ENCODE assay signal across 29 cellular contexts in genomic region chr5:7907612-7908011, GRCh38. TPM values are rescaled to one million over a fixed set of nuclear protein-coding genes. Genes with fewer than 3 reads are reported as not detected.
DNase-seq lines count a peak whose midpoint lies in the region; ATAC-seq, FAIRE-seq and TF ChIP-seq lines count a peak whose summit lies in the region.
"Had no signal": no experiment of that assay in that cellular context is flagged by ENCODE, and none has a peak within 500 bp of the region (broad histone marks: within the 10 kb centered on the region; RNA-seq: fewer than 3 reads in every experiment).

No MANE protein-coding gene starts in this region.

- TF ChIP-seq EP300 in HepG2 (IDR thresholded peaks at IDR 0.05; ENCODE audit: low read depth in 2 of 2, low read length in 2 of 2) (no peak), HepG2 (CRISPR knock-in tag; IDR thresholded peaks at IDR 0.05; ENCODE audit: borderline replicate concordance) (no peak)

- TF ChIP-seq CTCF in HepG2 (CRISPR knock-in tag; IDR thresholded peaks at IDR 0.05) (no peak), right lobe of liver (IDR thresholded peaks at IDR 0.05) (no peak)

- CTCF ChIA-PET in HepG2 (lab: Yijun Ruan, JAX; ENCODE audit: low intra/inter-chr PET ratio, low total read pairs) = no interaction called here

- FAIRE-seq in HepG2 (lab: Jason Lieb, UNC) = no peak
- peak; percentile 11 for FAIRE-seq in RCC 7860 (lab: Jason Lieb, UNC)
- FAIRE-seq: GM12878, GM12892, GM18507 had no signal

- no TSS peak for BruUV-seq in HepG2 (replicated peaks; lab: Mats Ljungman, UMichigan)

- H3K4me3 ChIP-seq in HepG2 (replicated peaks in 1 of 3; ENCODE audit: insufficient read depth in 1 of 3, low read depth in 2 of 3, low read length in 3 of 3) (no peak overlapping the region), right lobe of liver (no peak overlapping the region)
- H3K4me3 ChIP-seq: BLaER1, GM12878 had no signal

- in situ Hi-C loops in HepG2 (cut with HindIII; ENCODE audit: extremely low pct_ligation_motif_present, low pct_unique_long_range_greater_than_20kb) = no loop called here

- H3K4me1 ChIP-seq in HepG2 (ENCODE audit: insufficient read depth, low read length) (no peaks in the 10 kb centered on the region), right lobe of liver (peaks cover 0 to 12% (median 0%) of the 10 kb centered on the region in 4 donors)
- H3K4me1 ChIP-seq: BE2C, BLaER1 had no signal

- no peaks in the 10 kb centered on the region for H3K79me2 ChIP-seq in HepG2 (ENCODE audit: insufficient read depth, low read length)

- H3K27ac ChIP-seq in HepG2 (ENCODE audit: extremely low read length, insufficient read depth, low read length) = no peak overlapping the region
- H3K27ac ChIP-seq in right lobe of liver = no peak overlapping the region
- H3K27ac ChIP-seq: 22Rv1, BLaER1 had no signal

- no peak overlapping the region for H3K4me2 ChIP-seq in HepG2 (ENCODE audit: low read depth, low read length)
- H3K4me2 ChIP-seq: BLaER1 had no signal

- WGBS in HepG2 (ENCODE audit: low lambda C conversion rate) = 100% methylated on average over 1 of the region's 1 CpG
- WGBS in right lobe of liver (ENCODE audit: insufficient coverage, low coverage, low lambda C conversion rate, missing lambda C conversion rate) = 100% methylated on average over 1 of the region's 1 CpG

- DNase-seq in HepG2 (ENCODE audit: low spot score) = no peak
- DNase-seq in right lobe of liver = no peak
- DNase-seq in RCC 7860 (ENCODE audit: low spot score) = no peak
- DNase-seq in stimulated activated naive CD4-positive, alpha-beta T cell treated with Interleukin-2 at 50 U/mL for 16 hours (lab: John Stamatoyannopoulos, UW) = no peak
- DNase-seq in foreskin melanocyte = no peak
- DNase-seq: ACHN; BE2C; C1 segment of cervical spinal cord; CD4-positive, alpha-beta memory T cell; CD4-positive, CD25-positive, alpha-beta regulatory T cell; CD8-positive, alpha-beta memory T cell; COR-L47; DMS 273 treated with DMSO at 0.1 percent for 48 hours; DMS153; DMS53; DMS79; DND-41; EL; GDM1 had no signal

- no peak overlapping the region for H2AFZ ChIP-seq in HepG2 (ENCODE audit: low read length)

- POLR2A ChIA-PET in HepG2 (lab: Yijun Ruan, JAX) = no interaction called here

- TF ChIP-seq RAD21 in HepG2 (CRISPR knock-in tag; IDR thresholded peaks at IDR 0.05) = no peak

- H3K27me3 ChIP-seq in HepG2 (ENCODE audit: control insufficient read depth in 1 of 2, insufficient read depth in 2 of 2, low read length in 2 of 2) (no peaks in the 10 kb centered on the region), right lobe of liver (no peaks in the 10 kb centered on the region)
- H3K27me3 ChIP-seq: BE2C, BLaER1 had no signal

- H4K20me1 ChIP-seq in HepG2 (ENCODE audit: insufficient read depth, low read length) = no peaks in the 10 kb centered on the region
- H4K20me1 ChIP-seq: BLaER1 had no signal

- no peak for ATAC-seq in HepG2
- ATAC-seq in right lobe of liver = no peak
- ATAC-seq: GM12878 had no signal

- H3K9ac ChIP-seq in HepG2 (ENCODE audit: insufficient read depth, low read depth, low read length) = no peak overlapping the region
- H3K9ac ChIP-seq: BLaER1 had no signal

- TF ChIP-seq POLR2A in HepG2 (IDR thresholded peaks at IDR 0.05; ENCODE audit: insufficient read depth in 1 of 2, low read depth in 2 of 2, low read length in 2 of 2) (no peak), right lobe of liver (IDR thresholded peaks at IDR 0.05) (no peak)

- H3K9me3 ChIP-seq in HepG2 (ENCODE audit: low read length) (peaks cover 15% of the 10 kb centered on the region), right lobe of liver (peaks cover 0 to 10% (median 0%) of the 10 kb centered on the region in 4 donors)
- H3K9me3 ChIP-seq: BE2C had no signal

- H3K36me3 ChIP-seq in HepG2 (replicated peaks in 1 of 2; ENCODE audit: control insufficient read depth in 1 of 2, insufficient read depth in 2 of 2, low read length in 2 of 2) = 0 out of 5 replicates have a peak, but pooled peaks cover 0 to 1% of the 10 kb centered on the region in 2 experiments
- H3K36me3 ChIP-seq in right lobe of liver = no peaks in the 10 kb centered on the region

- intact Hi-C loops in HepG2 (cut with micrococcal nuclease; ENCODE audit: unreplicated experiment) (no loop called here), right lobe of liver (cut with DNase I) (no loop called here)

RNA-seq across cellular contexts. Expression of gene MTRR, which starts 38.7 kb away (rescaled TPM):
- 39.2 and 43.1 TPM in 2 replicates for total RNA-seq in HepG2 (2016; rRNA removed; fragmentation: Illumina TruSeq; extraction: Trizol)
- total RNA-seq in HepG2 (2016; cell fraction: cytosol; rRNA removed; fragmentation: Illumina TruSeq; extraction: Trizol; ENCODE audit: low read depth) = 9.6 and 9.7 TPM in 2 replicates
- total RNA-seq in HepG2 (2016; cell fraction: insoluble cytoplasmic fraction; rRNA removed; fragmentation: Illumina TruSeq; extraction: Trizol) = 44.7 and 46.0 TPM in 2 replicates
- 19.2 TPM in 2 replicates for total RNA-seq in HepG2 (2016; cell fraction: membrane; rRNA removed; fragmentation: Illumina TruSeq; extraction: Trizol)
- 73.8 and 83.7 TPM in 2 replicates for total RNA-seq in HepG2 (2016; cell fraction: nucleus; rRNA removed; fragmentation: Illumina TruSeq; extraction: Trizol)
- 53.9 and 59.2 TPM in 2 replicates for polyA plus RNA-seq in HepG2 (2011; rRNA removed)
- 24.6 and 29.6 TPM in 2 replicates for polyA plus RNA-seq in HepG2 (2011; cell fraction: cytosol; rRNA removed)
- polyA plus RNA-seq in HepG2 (2011; cell fraction: nucleus; rRNA removed) = 76.6 and 78.8 TPM in 2 replicates
- 27.0 and 30.9 TPM in 2 replicates for polyA plus RNA-seq in HepG2 (2012)
- 5.1 and 6.8 TPM in 2 replicates for polyA plus RNA-seq in HepG2 (2016; cell fraction: cytosol; fragmentation: Illumina TruSeq; extraction: Trizol; ENCODE audit: low read depth)
- polyA plus RNA-seq in HepG2 (2016; cell fraction: insoluble cytoplasmic fraction; fragmentation: Illumina TruSeq; extraction: Trizol; ENCODE audit: low read depth) = 49.7 and 51.4 TPM in 2 replicates
- 15.2 and 18.8 TPM in 2 replicates for polyA plus RNA-seq in HepG2 (2016; cell fraction: membrane; fragmentation: Illumina TruSeq; extraction: Trizol; ENCODE audit: low read depth)
- polyA plus RNA-seq in HepG2 (2016; cell fraction: nucleus; fragmentation: Illumina TruSeq; extraction: Trizol; ENCODE audit: insufficient read depth, low read depth) = 66.9 and 74.7 TPM in 2 replicates
- polyA minus RNA-seq in HepG2 (2011; rRNA and poly(A)+ RNA removed; ENCODE audit: low replicate concordance) = 87.7 and 260 TPM in 2 replicates
- polyA minus RNA-seq in HepG2 (2011; cell fraction: cytosol; rRNA and poly(A)+ RNA removed) = 25.6 and 30.9 TPM in 2 replicates
- 211 and 212 TPM in 2 replicates for polyA minus RNA-seq in HepG2 (2011; cell fraction: nucleus; rRNA and poly(A)+ RNA removed)
- 10 to 100 TPM; 31.5 to 42.1 (median 36.7) TPM for total RNA-seq in right lobe of liver

RNA-seq across cellular contexts. Expression of gene FASTKD3, which starts 38.8 kb away (rescaled TPM):
- total RNA-seq in HepG2 (2016; rRNA removed; fragmentation: Illumina TruSeq; extraction: Trizol) (17.8 and 24.8 TPM in 2 replicates), right lobe of liver (1 to 10 TPM; 3.8 to 9.6 (median 6.1) TPM)
- 7.2 and 7.8 TPM in 2 replicates for total RNA-seq in HepG2 (2016; cell fraction: cytosol; rRNA removed; fragmentation: Illumina TruSeq; extraction: Trizol; ENCODE audit: low read depth)
- total RNA-seq in HepG2 (2016; cell fraction: insoluble cytoplasmic fraction; rRNA removed; fragmentation: Illumina TruSeq; extraction: Trizol) = 16.7 and 28.2 TPM in 2 replicates
- total RNA-seq in HepG2 (2016; cell fraction: membrane; rRNA removed; fragmentation: Illumina TruSeq; extraction: Trizol) = 8.9 and 14.9 TPM in 2 replicates
- total RNA-seq in HepG2 (2016; cell fraction: nucleus; rRNA removed; fragmentation: Illumina TruSeq; extraction: Trizol) = 16.4 and 17.2 TPM in 2 replicates
- 6.3 and 6.9 TPM in 2 replicates for polyA plus RNA-seq in HepG2 (2011; rRNA removed)
- 2.8 and 4.2 TPM in 2 replicates for polyA plus RNA-seq in HepG2 (2011; cell fraction: cytosol; rRNA removed)
- 4.9 and 9.0 TPM in 2 replicates for polyA plus RNA-seq in HepG2 (2011; cell fraction: nucleus; rRNA removed)
- 6.8 and 8.0 TPM in 2 replicates for polyA plus RNA-seq in HepG2 (2012)
- 2.4 and 3.0 TPM in 2 replicates for polyA plus RNA-seq in HepG2 (2016; cell fraction: cytosol; fragmentation: Illumina TruSeq; extraction: Trizol; ENCODE audit: low read depth)
- polyA plus RNA-seq in HepG2 (2016; cell fraction: insoluble cytoplasmic fraction; fragmentation: Illumina TruSeq; extraction: Trizol; ENCODE audit: low read depth) = 21.6 and 23.1 TPM in 2 replicates
- polyA plus RNA-seq in HepG2 (2016; cell fraction: membrane; fragmentation: Illumina TruSeq; extraction: Trizol; ENCODE audit: low read depth) = 4.2 and 4.6 TPM in 2 replicates
- 23.7 and 30.6 TPM in 2 replicates for polyA plus RNA-seq in HepG2 (2016; cell fraction: nucleus; fragmentation: Illumina TruSeq; extraction: Trizol; ENCODE audit: insufficient read depth, low read depth)
- 1.4 and 11.6 TPM in 2 replicates for polyA minus RNA-seq in HepG2 (2011; rRNA and poly(A)+ RNA removed; ENCODE audit: low replicate concordance)
- 3.3 and 3.9 TPM in 2 replicates for polyA minus RNA-seq in HepG2 (2011; cell fraction: cytosol; rRNA and poly(A)+ RNA removed)
- polyA minus RNA-seq in HepG2 (2011; cell fraction: nucleus; rRNA and poly(A)+ RNA removed) = 12.0 and 15.3 TPM in 2 replicates

RNA-seq across cellular contexts. Expression of gene CFAP90, which starts 56.7 kb away (rescaled TPM):
- total RNA-seq in HepG2 (2016; rRNA removed; fragmentation: Illumina TruSeq; extraction: Trizol) (0.11 and 0.20 TPM in 2 replicates), right lobe of liver (under 1 TPM in 4 of 6 experiments, not detected in 2; 0.10 to 0.64 (median 0.41) TPM)
- total RNA-seq in HepG2 (2016; cell fraction: cytosol; rRNA removed; fragmentation: Illumina TruSeq; extraction: Trizol; ENCODE audit: low read depth) = not detected in 2 replicates
- not detected in 2 replicates for total RNA-seq in HepG2 (2016; cell fraction: insoluble cytoplasmic fraction; rRNA removed; fragmentation: Illumina TruSeq; extraction: Trizol)
- total RNA-seq in HepG2 (2016; cell fraction: membrane; rRNA removed; fragmentation: Illumina TruSeq; extraction: Trizol) = not detected in 2 replicates
- not detected in 2 replicates for total RNA-seq in HepG2 (2016; cell fraction: nucleus; rRNA removed; fragmentation: Illumina TruSeq; extraction: Trizol)
- not detected in 2 replicates for polyA plus RNA-seq in HepG2 (2011; rRNA removed)
- not detected in 2 replicates for polyA plus RNA-seq in HepG2 (2011; cell fraction: cytosol; rRNA removed)
- polyA plus RNA-seq in HepG2 (2011; cell fraction: nucleus; rRNA removed) = not detected in 2 replicates
- 0.09 TPM in 1 of 2 replicates, not detected in the other for polyA plus RNA-seq in HepG2 (2012)
- polyA plus RNA-seq in HepG2 (2016; cell fraction: cytosol; fragmentation: Illumina TruSeq; extraction: Trizol; ENCODE audit: low read depth) = 0.10 TPM in 1 of 2 replicates, not detected in the other
- polyA plus RNA-seq in HepG2 (2016; cell fraction: insoluble cytoplasmic fraction; fragmentation: Illumina TruSeq; extraction: Trizol; ENCODE audit: low read depth) = not detected in 2 replicates
- 0.25 TPM in 1 of 2 replicates, not detected in the other for polyA plus RNA-seq in HepG2 (2016; cell fraction: membrane; fragmentation: Illumina TruSeq; extraction: Trizol; ENCODE audit: low read depth)
- not detected in 2 replicates for polyA plus RNA-seq in HepG2 (2016; cell fraction: nucleus; fragmentation: Illumina TruSeq; extraction: Trizol; ENCODE audit: insufficient read depth, low read depth)
- polyA minus RNA-seq in HepG2 (2011; rRNA and poly(A)+ RNA removed; ENCODE audit: low replicate concordance) = not detected in 2 replicates
- not detected in 2 replicates for polyA minus RNA-seq in HepG2 (2011; cell fraction: cytosol; rRNA and poly(A)+ RNA removed)
- not detected in 2 replicates for polyA minus RNA-seq in HepG2 (2011; cell fraction: nucleus; rRNA and poly(A)+ RNA removed)
- total RNA-seq: A172; A673; CD4-positive, alpha-beta memory T cell; CD4-positive, CD25-positive, alpha-beta regulatory T cell; CD8-positive, alpha-beta memory T cell; Daoy; G401; GM12878 had no signal
- polyA plus RNA-seq: CD14-positive monocyte; CD4-positive, alpha-beta memory T cell; CD4-positive, CD25-positive, alpha-beta regulatory T cell; CD8-positive, alpha-beta memory T cell; GM12878 had no signal
